10 cellular contexts compared by ENCODE assay signal in the genomic region with DNA sequence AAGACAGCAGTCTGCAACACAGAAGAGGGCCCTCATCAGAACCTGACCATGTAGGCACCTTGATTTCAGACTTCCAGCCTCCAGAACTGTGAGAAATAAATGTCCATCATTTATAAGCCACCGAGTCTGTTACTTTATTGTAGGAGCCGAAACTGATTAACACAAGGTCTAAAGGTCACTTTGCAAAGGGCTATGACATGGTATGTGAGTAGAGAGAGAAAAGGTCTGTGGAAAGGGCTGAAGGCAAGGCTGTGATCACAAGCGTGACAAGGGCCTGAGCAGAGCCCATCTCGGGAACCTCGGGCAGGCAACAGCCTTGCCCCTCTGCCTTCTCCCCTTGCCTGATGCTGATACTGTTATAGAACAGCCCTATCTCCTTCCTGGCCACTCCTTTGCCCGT.
"Had no signal": no experiment of that assay in that cellular context is flagged by ENCODE, and none has a peak within 500 bp of the region (broad histone marks: within the 10 kb centered on the region; RNA-seq: fewer than 3 reads in every experiment).

No MANE protein-coding gene starts in this region.

- H3K27me3 ChIP-seq: brain microvascular endothelial cell had no signal

- DNase-seq: activated naive CD4-positive, alpha-beta T cell; activated naive CD8-positive, alpha-beta T cell treated with anti-CD3 and anti-CD28 coated beads, Interleukin-2, amount 10 ng/mL, durations not matched to agents 7 days and 5 days; activated T-cell treated with anti-CD3 and anti-CD28 coated beads for 4 hours; brain microvascular endothelial cell; effector memory CD4-positive, alpha-beta T cell; glutamatergic neuron; naive B cell; stimulated activated naive CD8-positive, alpha-beta T cell treated with anti-CD3 and anti-CD28 coated beads, Interleukin-15, Interleukin-2, amounts not matched to agents 100 U/mL and 50 U/mL, for 24 hours had no signal

- H3K36me3 ChIP-seq: brain microvascular endothelial cell had no signal

- H3K27ac ChIP-seq: brain microvascular endothelial cell, skin epidermis had no signal

- H3K4me3 ChIP-seq: skin epidermis had no signal

- ATAC-seq: activated CD4-positive, CD25-positive, alpha-beta regulatory T cell treated with anti-CD3 and anti-CD28 coated beads, Interleukin-2, amount 50 U/mL, for 24 hours; stimulated activated naive CD8-positive, alpha-beta T cell treated with anti-CD3 and anti-CD28 coated beads, Interleukin-15, Interleukin-2, amounts not matched to agents 100 U/mL and 50 U/mL, for 24 hours had no signal
